23 cellular contexts compared by ENCODE assay signal in genomic region chr16:48492131-48492530, GRCh38.
DNase-seq lines count a peak whose midpoint lies in the region; ATAC-seq, FAIRE-seq and TF ChIP-seq lines count a peak whose summit lies in the region.
"Had no signal": no experiment of that assay in that cellular context is flagged by ENCODE, and none has a peak within 500 bp of the region (broad histone marks: within the 10 kb centered on the region; RNA-seq: fewer than 3 reads in every experiment).

No MANE protein-coding gene starts in this region.

- H3K36me3 ChIP-seq in lower lobe of right lung (no peaks in the 10 kb centered on the region), esophagus muscularis mucosa (no peaks in the 10 kb centered on the region)
- H3K36me3 ChIP-seq in CD8-positive, alpha-beta T cell (ENCODE audit: insufficient read depth, low read length): no peaks in the 10 kb centered on the region
- H3K36me3 ChIP-seq: brain microvascular endothelial cell, tibial artery, WERI-Rb-1 had no signal

- no peak overlapping the region for H3K27ac Mint-ChIP-seq in CD8-positive, alpha-beta T cell
- H3K27ac Mint-ChIP-seq: activated CD8-positive, alpha-beta T cell treated with anti-CD3 and anti-CD28 coated beads for 36 hours; activated naive CD4-positive, alpha-beta T cell treated with anti-CD3 and anti-CD28 coated beads, Interleukin-2, amount 50 U/mL, for 24 hours; activated T-cell treated with anti-CD3 and anti-CD28 coated beads, Interleukin-2, amount 50 U/mL, for 24 hours; CD4-positive, alpha-beta T cell; stimulated activated naive B cell treated with anti-CD40 and anti-IgM and Interleukin-4, amounts not matched to agents 10 μg/mL and 1 μg/mL and 100 μg/mL, for 72 hours had no signal

- peaks cover 11% of the 10 kb centered on the region for H3K27me3 Mint-ChIP-seq in CD8-positive, alpha-beta T cell (ENCODE audit: low read depth)
- H3K27me3 Mint-ChIP-seq: activated naive CD4-positive, alpha-beta T cell treated with anti-CD3 and anti-CD28 coated beads, Interleukin-2, amount 50 U/mL, for 24 hours had no signal

- peaks cover 0 to 4% (median 0%) of the 10 kb centered on the region in 45 donors for H3K27me3 ChIP-seq in dorsolateral prefrontal cortex
- no peaks in the 10 kb centered on the region for H3K27me3 ChIP-seq in lower lobe of right lung (ENCODE audit: low read depth)
- no peaks in the 10 kb centered on the region for H3K27me3 ChIP-seq in esophagus muscularis mucosa
- H3K27me3 ChIP-seq in CD8-positive, alpha-beta T cell (ENCODE audit: insufficient read depth, low read length): no peaks in the 10 kb centered on the region
- H3K27me3 ChIP-seq: brain microvascular endothelial cell, tibial artery had no signal

- peak overlapping the region; percentile 2; the same call in 1 of the 3 replicates for H3K4me2 ChIP-seq in A549

- intact Hi-C loops in dorsolateral prefrontal cortex (cut with DNase I) (no loop called here), lower lobe of right lung (cut with DNase I) (no loop called here), esophagus muscularis mucosa (cut with DNase I) (no loop called here)
- intact Hi-C loops in CD8-positive, alpha-beta T cell (cut with DNase I, micrococcal nuclease): loop anchor here in 1 of 2 experiments (10.0 kb wide), 1 partner anchor 63 kb away; no protein-coding TSS in a partner anchor

- DNase-seq in A549 (ENCODE audit: low read depth in 1 of 2, low spot score in 1 of 2) (no peak), NCI-H460 (ENCODE audit: extremely low read depth, low read depth) (peak; percentile 30), dorsolateral prefrontal cortex (no peak), lower lobe of right lung (no peak), esophagus muscularis mucosa (ENCODE audit: extremely low spot score) (no peak), COR-L47 (lab: John Stamatoyannopoulos, UW) (no peak)
- DNase-seq in CD8-positive, alpha-beta T cell: no peak
- DNase-seq: activated CD8-positive, alpha-beta T cell treated with anti-CD3 and anti-CD28 coated beads for 36 hours; activated T-cell treated with anti-CD3 and anti-CD28 coated beads, Interleukin-2, amount 50 U/mL, for 24 hours; brain microvascular endothelial cell; CD4-positive, alpha-beta T cell; DMS79; NCI-H187; NCI-H345; NK-92 treated with Interleukin-12 subunit alpha and Interleukin-12 subunit beta, amount 100 ng/mL, for 24 hours; stimulated activated naive B cell treated with anti-CD40 and anti-IgM and Interleukin-4, amounts not matched to agents 10 μg/mL and 1 μg/mL and 100 μg/mL, for 72 hours; T-helper 1 cell; tibial artery; WERI-Rb-1 had no signal

- CTCF ChIA-PET in A549 (lab: Yijun Ruan, JAX): no interaction called here
- CTCF ChIA-PET in CD8-positive, alpha-beta T cell (lab: Charles Lee): no interaction called here

- TF ChIP-seq RAD21 in A549 (conservative IDR thresholded peaks at IDR 0.05 in 1 of 2, IDR thresholded peaks at IDR 0.05 in 1 of 2): no peak

- ATAC-seq in A549: no peak
- peak; percentile 63 to 70 for ATAC-seq in lower lobe of right lung
- no peak for ATAC-seq in GM21529 (IDR thresholded peaks at IDR 0.05; ENCODE audit: unreplicated experiment)
- ATAC-seq in CD8-positive, alpha-beta T cell: no peak
- ATAC-seq: activated CD8-positive, alpha-beta T cell treated with anti-CD3 and anti-CD28 coated beads for 36 hours; stimulated activated naive B cell treated with anti-CD40 and anti-IgM and Interleukin-4, amounts not matched to agents 10 μg/mL and 1 μg/mL and 100 μg/mL, for 72 hours had no signal

- POLR2A ChIA-PET in A549 (lab: Yijun Ruan, JAX): no interaction called here
- POLR2A ChIA-PET in CD8-positive, alpha-beta T cell (lab: Charles Lee): no interaction called here

- H3K4me3 Mint-ChIP-seq in CD8-positive, alpha-beta T cell: no peak overlapping the region
- H3K4me3 Mint-ChIP-seq: activated CD8-positive, alpha-beta T cell treated with anti-CD3 and anti-CD28 coated beads for 36 hours; activated naive CD4-positive, alpha-beta T cell treated with anti-CD3 and anti-CD28 coated beads, Interleukin-2, amount 50 U/mL, for 24 hours; activated T-cell treated with anti-CD3 and anti-CD28 coated beads, Interleukin-2, amount 50 U/mL, for 24 hours; CD4-positive, alpha-beta T cell; neural crest cell; stimulated activated naive B cell treated with anti-CD40 and anti-IgM and Interleukin-4, amounts not matched to agents 10 μg/mL and 1 μg/mL and 100 μg/mL, for 72 hours had no signal

- 38% methylated on average over 3 of the region's 3 CpGs for WGBS in A549 (ENCODE audit: missing lambda C conversion rate)
- 74% methylated on average over 3 of the region's 3 CpGs for WGBS in esophagus muscularis mucosa

- no peak for TF ChIP-seq POLR2A in A549 (IDR thresholded peaks at IDR 0.05; ENCODE audit: low read length)
- no peak for TF ChIP-seq POLR2A in esophagus muscularis mucosa (IDR thresholded peaks at IDR 0.05; ENCODE audit: low read depth)

- TF ChIP-seq EP300 in A549 (IDR thresholded peaks at IDR 0.05): no peak
- TF ChIP-seq EP300 in esophagus muscularis mucosa (IDR thresholded peaks at IDR 0.05): no peak

- H3K4me1 ChIP-seq in A549 (peaks cover 5% of the 10 kb centered on the region; the same call in 1 of the 3 replicates), lower lobe of right lung (no peaks in the 10 kb centered on the region), esophagus muscularis mucosa (peaks cover 0 to 15% (median 12%) of the 10 kb centered on the region in 4 donors)
- no peaks in the 10 kb centered on the region for H3K4me1 ChIP-seq in CD8-positive, alpha-beta T cell (ENCODE audit: insufficient read depth, low read length)

- H3K9me3 ChIP-seq in A549: peaks cover 5% of the 10 kb centered on the region; the same call in 1 of the 3 replicates
- H3K9me3 ChIP-seq in lower lobe of right lung: no peaks in the 10 kb centered on the region
- no peaks in the 10 kb centered on the region for H3K9me3 ChIP-seq in esophagus muscularis mucosa
- no peaks in the 10 kb centered on the region for H3K9me3 ChIP-seq in CD8-positive, alpha-beta T cell (ENCODE audit: low read length)
- H3K9me3 ChIP-seq: tibial artery had no signal

- H3K36me3 Mint-ChIP-seq in CD8-positive, alpha-beta T cell: no peaks in the 10 kb centered on the region
- H3K36me3 Mint-ChIP-seq: activated naive CD4-positive, alpha-beta T cell treated with anti-CD3 and anti-CD28 coated beads, Interleukin-2, amount 50 U/mL, for 24 hours had no signal

- H3K4me3 ChIP-seq in A549 (no peak overlapping the region), dorsolateral prefrontal cortex (no peak overlapping the region), lower lobe of right lung (no peak overlapping the region), esophagus muscularis mucosa (no peak overlapping the region)
- no peak overlapping the region for H3K4me3 ChIP-seq in CD8-positive, alpha-beta T cell (ENCODE audit: low read depth, low read length)
- H3K4me3 ChIP-seq: tibial artery had no signal

- peaks cover 3% of the 10 kb centered on the region for H3K9me3 Mint-ChIP-seq in CD8-positive, alpha-beta T cell
- H3K9me3 Mint-ChIP-seq: activated naive CD4-positive, alpha-beta T cell treated with anti-CD3 and anti-CD28 coated beads, Interleukin-2, amount 50 U/mL, for 24 hours; CD4-positive, alpha-beta T cell had no signal

- no peaks in the 10 kb centered on the region for H3K4me1 Mint-ChIP-seq in CD8-positive, alpha-beta T cell (ENCODE audit: low read depth)
- H3K4me1 Mint-ChIP-seq: activated naive CD4-positive, alpha-beta T cell treated with anti-CD3 and anti-CD28 coated beads, Interleukin-2, amount 50 U/mL, for 24 hours had no signal

- H3K27ac ChIP-seq in A549 (peak overlapping the region in 1 of 2 experiments; percentile 31; a peak in 1 of 6 replicates), dorsolateral prefrontal cortex (peak overlapping the region in 37 of 59 donors; percentile 3 to 82 (median 63)), lower lobe of right lung (no peak overlapping the region), esophagus muscularis mucosa (replicated peaks in 1 of 4) (peak overlapping the region in 2 of 4 donors; percentile 7 to 45)
- H3K27ac ChIP-seq in CD8-positive, alpha-beta T cell (ENCODE audit: low read depth, low read length): no peak overlapping the region
- H3K27ac ChIP-seq: brain microvascular endothelial cell, tibial artery, WERI-Rb-1 had no signal

- FAIRE-seq in A549 (lab: Jason Lieb, UNC): no peak
- FAIRE-seq: keratinocyte had no signal

- no peak for TF ChIP-seq CTCF in A549 (IDR thresholded peaks at IDR 0.05)
- no peak for TF ChIP-seq CTCF in dorsolateral prefrontal cortex (IDR thresholded peaks at IDR 0.05 in 54 of 56, conservative IDR thresholded peaks at IDR 0.05 in 2 of 56; ENCODE audit: low read depth in 1 of 56, partially characterized antibody in 56 of 56)
- TF ChIP-seq CTCF in lower lobe of right lung (IDR thresholded peaks at IDR 0.05): no peak
- TF ChIP-seq CTCF in esophagus muscularis mucosa (IDR thresholded peaks at IDR 0.05): no peak
- no peak for TF ChIP-seq CTCF in CD8-positive, alpha-beta T cell (IDR thresholded peaks at IDR 0.05)

TF ChIP-seq in A549, 52 proteins besides CTCF, POLR2A, EP300 and RAD21:
- TF ChIP-seq CEBPB (IDR thresholded peaks at IDR 0.05) (peak in 1 of 2 experiments; percentile 70; a peak in 2 of 4 replicates), CBX8 (IDR thresholded peaks at IDR 0.05) (no peak)

Comparison
In these comparisons a context has a peak if more than half of its experiments do, and no peak if none do; other contexts are left out.
1. ATAC-seq: peak in lower lobe of right lung (2 of 2); none in A549 (0 of 2), GM21529 (single experiment) and CD8-positive, alpha-beta T cell (single experiment).
2. H3K27ac ChIP-seq: peak in dorsolateral prefrontal cortex (37 of 59); none in lower lobe of right lung (single experiment) and CD8-positive, alpha-beta T cell (single experiment).